In genomic region chr16:31179747-31180458, GRCh38 we compare ENCODE assay signal across 8 cellular contexts.
DNase-seq lines count a peak whose midpoint lies in the region; ATAC-seq and TF ChIP-seq lines count a peak whose summit lies in the region.

Gene FUS (plus strand): TSS chr16:31180139. CDS start chr16:31180215, 76 bp downstream.

- ATAC-seq in GM18508 (IDR thresholded peaks at IDR 0.05; ENCODE audit: insufficient read depth, unreplicated experiment) (peak; percentile 38), HG02970 (IDR thresholded peaks at IDR 0.05; ENCODE audit: low FRiP score, unreplicated experiment) (peak; percentile 68)

- TF ChIP-seq CTCF in astrocyte of the cerebellum (IDR thresholded peaks at IDR 0.05; ENCODE audit: low read depth, low read length, missing control alignments): no peak

- H3K4me3 ChIP-seq in astrocyte of the cerebellum (ENCODE audit: low read depth, low read length): peak within 1 kb of the TSS; percentile 94

- DNase-seq in NCI-H2029 treated with DMSO at 0.1 percent for 48 hours (lab: John Stamatoyannopoulos, UW) (peak; percentile 70), T-helper 9 cell (peak; percentile 93), astrocyte of the cerebellum (ENCODE audit: low read depth) (peak; percentile 74), hepatic stellate cell (ENCODE audit: low spot score) (peak; percentile 97), retina (peak; percentile 100), OCI-M2 (lab: John Stamatoyannopoulos, UW; ENCODE audit: unreplicated experiment) (no peak)

- in situ Hi-C loops in astrocyte of the cerebellum (cut with HindIII; ENCODE audit: low sequenced_read_pairs): no loop called here
